ENCODE assay signal across 2 cellular contexts in genomic region chr12:51368640-51369517, GRCh38.
TF ChIP-seq lines count a peak whose summit lies in the region.

No MANE protein-coding gene starts in this region.

TF ChIP-seq in HepG2, 621 proteins besides CTCF, POLR2A, EP300 and RAD21 (continues in another document):
- no peak for TF ChIP-seq ZNF597 (CRISPR knock-in tag; IDR thresholded peaks at IDR 0.05)
- TF ChIP-seq MXD1 (CRISPR knock-in tag; IDR thresholded peaks at IDR 0.05): no peak
- no peak for TF ChIP-seq DBP (CRISPR knock-in tag; IDR thresholded peaks at IDR 0.05; ENCODE audit: not compliant biosample characterization)
- no peak for TF ChIP-seq ARID5B (CRISPR knock-in tag; IDR thresholded peaks at IDR 0.05)
- TF ChIP-seq TRAFD1 (CRISPR knock-in tag; IDR thresholded peaks at IDR 0.05; ENCODE audit: borderline replicate concordance): no peak
- no peak for TF ChIP-seq ZNF121 (CRISPR knock-in tag; IDR thresholded peaks at IDR 0.05)
- no peak for TF ChIP-seq FOXA3 (CRISPR knock-in tag; IDR thresholded peaks at IDR 0.05)
- no peak for TF ChIP-seq ZBTB7A (CRISPR knock-in tag; IDR thresholded peaks at IDR 0.05)
- TF ChIP-seq ZNF296 (CRISPR knock-in tag; conservative IDR thresholded peaks at IDR 0.05): no peak
- no peak for TF ChIP-seq MYC (CRISPR knock-in tag; IDR thresholded peaks at IDR 0.05; ENCODE audit: borderline replicate concordance)
- no peak for TF ChIP-seq IKZF4 (CRISPR knock-in tag; IDR thresholded peaks at IDR 0.05; ENCODE audit: borderline replicate concordance, low read depth, not compliant biosample characterization)
- TF ChIP-seq STAT5B (CRISPR knock-in tag; IDR thresholded peaks at IDR 0.05): no peak
- TF ChIP-seq FOXK2 (IDR thresholded peaks at IDR 0.05): no peak
- no peak for TF ChIP-seq DRAP1 (CRISPR knock-in tag; IDR thresholded peaks at IDR 0.05)
- no peak for TF ChIP-seq ZBTB46 (CRISPR knock-in tag; IDR thresholded peaks at IDR 0.05; ENCODE audit: borderline replicate concordance)

TF ChIP-seq in PFSK-1, 5 proteins besides CTCF, POLR2A, EP300 and RAD21:
- TF ChIP-seq POLR2AphosphoS5 (IDR thresholded peaks at IDR 0.05; ENCODE audit: low read depth, low read length) (no peak), SIN3A (IDR thresholded peaks at IDR 0.05; ENCODE audit: borderline replicate concordance, insufficient read depth, low read length) (no peak), FOXP2 (optimal IDR thresholded peaks at IDR 0.05; ENCODE audit: borderline replicate concordance, extremely low read depth, extremely low read length, insufficient read depth) (peak; percentile 39), REST (IDR thresholded peaks at IDR 0.05; ENCODE audit: insufficient read depth in 1 of 2, low read depth in 2 of 2, low read length in 2 of 2) (0 out of 4 replicates have a peak, but pooled peaks of 1 of the 2 experiments have one; percentile 30), TAF1 (IDR thresholded peaks at IDR 0.05; ENCODE audit: borderline replicate concordance, insufficient read depth, low read length) (no peak)
TF ChIP-seq in PFSK-1: peak in this region for 2.
